Comparison of ENCODE assay signal across 1 cellular context in the genomic region with DNA sequence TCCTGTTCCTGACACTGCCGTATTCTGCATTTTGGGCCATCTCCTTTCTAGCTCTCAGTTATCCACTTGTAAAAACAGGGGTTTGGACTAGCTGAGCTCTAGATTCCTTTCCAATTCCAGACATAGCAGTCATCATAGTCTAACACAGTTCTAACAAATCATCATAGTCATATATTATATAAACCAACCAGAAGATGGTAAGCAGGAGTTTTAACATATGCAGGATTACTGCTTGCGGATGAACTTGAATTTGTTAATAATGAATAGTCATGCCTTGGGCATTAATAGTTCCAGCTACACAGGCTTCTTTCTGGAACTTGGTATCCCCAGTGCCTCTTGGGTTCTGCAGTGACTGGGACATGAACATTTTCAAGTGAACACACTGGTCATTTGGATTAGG.
TF ChIP-seq lines count a peak whose summit lies in the region.

No MANE protein-coding gene starts in this region.

TF ChIP-seq in HepG2, 621 proteins besides CTCF, POLR2A, EP300 and RAD21:
- TF ChIP-seq, protein P1, sequence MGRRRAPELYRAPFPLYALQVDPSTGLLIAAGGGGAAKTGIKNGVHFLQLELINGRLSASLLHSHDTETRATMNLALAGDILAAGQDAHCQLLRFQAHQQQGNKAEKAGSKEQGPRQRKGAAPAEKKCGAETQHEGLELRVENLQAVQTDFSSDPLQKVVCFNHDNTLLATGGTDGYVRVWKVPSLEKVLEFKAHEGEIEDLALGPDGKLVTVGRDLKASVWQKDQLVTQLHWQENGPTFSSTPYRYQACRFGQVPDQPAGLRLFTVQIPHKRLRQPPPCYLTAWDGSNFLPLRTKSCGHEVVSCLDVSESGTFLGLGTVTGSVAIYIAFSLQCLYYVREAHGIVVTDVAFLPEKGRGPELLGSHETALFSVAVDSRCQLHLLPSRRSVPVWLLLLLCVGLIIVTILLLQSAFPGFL (CRISPR knock-in tag; IDR thresholded peaks at IDR 0.05) = no peak
- TF ChIP-seq ELF1 (CRISPR knock-in tag; IDR thresholded peaks at IDR 0.05) = no peak
- TF ChIP-seq, protein P2, sequence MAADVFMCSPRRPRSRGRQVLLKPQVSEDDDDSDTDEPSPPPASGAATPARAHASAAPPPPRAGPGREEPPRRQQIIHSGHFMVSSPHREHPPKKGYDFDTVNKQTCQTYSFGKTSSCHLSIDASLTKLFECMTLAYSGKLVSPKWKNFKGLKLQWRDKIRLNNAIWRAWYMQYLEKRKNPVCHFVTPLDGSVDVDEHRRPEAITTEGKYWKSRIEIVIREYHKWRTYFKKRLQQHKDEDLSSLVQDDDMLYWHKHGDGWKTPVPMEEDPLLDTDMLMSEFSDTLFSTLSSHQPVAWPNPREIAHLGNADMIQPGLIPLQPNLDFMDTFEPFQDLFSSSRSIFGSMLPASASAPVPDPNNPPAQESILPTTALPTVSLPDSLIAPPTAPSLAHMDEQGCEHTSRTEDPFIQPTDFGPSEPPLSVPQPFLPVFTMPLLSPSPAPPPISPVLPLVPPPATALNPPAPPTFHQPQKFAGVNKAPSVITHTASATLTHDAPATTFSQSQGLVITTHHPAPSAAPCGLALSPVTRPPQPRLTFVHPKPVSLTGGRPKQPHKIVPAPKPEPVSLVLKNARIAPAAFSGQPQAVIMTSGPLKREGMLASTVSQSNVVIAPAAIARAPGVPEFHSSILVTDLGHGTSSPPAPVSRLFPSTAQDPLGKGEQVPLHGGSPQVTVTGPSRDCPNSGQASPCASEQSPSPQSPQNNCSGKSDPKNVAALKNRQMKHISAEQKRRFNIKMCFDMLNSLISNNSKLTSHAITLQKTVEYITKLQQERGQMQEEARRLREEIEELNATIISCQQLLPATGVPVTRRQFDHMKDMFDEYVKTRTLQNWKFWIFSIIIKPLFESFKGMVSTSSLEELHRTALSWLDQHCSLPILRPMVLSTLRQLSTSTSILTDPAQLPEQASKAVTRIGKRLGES (CRISPR knock-in tag; IDR thresholded peaks at IDR 0.05; ENCODE audit: borderline replicate concordance) = no peak
- TF ChIP-seq FOXC1 (CRISPR knock-in tag; IDR thresholded peaks at IDR 0.05; ENCODE audit: borderline replicate concordance) = no peak
- no peak for TF ChIP-seq PHB2 (IDR thresholded peaks at IDR 0.05; ENCODE audit: partially characterized antibody)
- TF ChIP-seq, protein P3, sequence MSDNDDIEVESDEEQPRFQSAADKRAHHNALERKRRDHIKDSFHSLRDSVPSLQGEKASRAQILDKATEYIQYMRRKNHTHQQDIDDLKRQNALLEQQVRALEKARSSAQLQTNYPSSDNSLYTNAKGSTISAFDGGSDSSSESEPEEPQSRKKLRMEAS (IDR thresholded peaks at IDR 0.05) = no peak
- TF ChIP-seq ZNF354B (CRISPR knock-in tag; IDR thresholded peaks at IDR 0.05) = no peak
- TF ChIP-seq ZFP1 (CRISPR knock-in tag; IDR thresholded peaks at IDR 0.05) = no peak
- TF ChIP-seq, protein P4, sequence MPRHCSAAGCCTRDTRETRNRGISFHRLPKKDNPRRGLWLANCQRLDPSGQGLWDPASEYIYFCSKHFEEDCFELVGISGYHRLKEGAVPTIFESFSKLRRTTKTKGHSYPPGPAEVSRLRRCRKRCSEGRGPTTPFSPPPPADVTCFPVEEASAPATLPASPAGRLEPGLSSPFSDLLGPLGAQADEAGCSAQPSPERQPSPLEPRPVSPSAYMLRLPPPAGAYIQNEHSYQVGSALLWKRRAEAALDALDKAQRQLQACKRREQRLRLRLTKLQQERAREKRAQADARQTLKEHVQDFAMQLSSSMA (CRISPR knock-in tag; IDR thresholded peaks at IDR 0.05) = no peak
- TF ChIP-seq, protein P5, sequence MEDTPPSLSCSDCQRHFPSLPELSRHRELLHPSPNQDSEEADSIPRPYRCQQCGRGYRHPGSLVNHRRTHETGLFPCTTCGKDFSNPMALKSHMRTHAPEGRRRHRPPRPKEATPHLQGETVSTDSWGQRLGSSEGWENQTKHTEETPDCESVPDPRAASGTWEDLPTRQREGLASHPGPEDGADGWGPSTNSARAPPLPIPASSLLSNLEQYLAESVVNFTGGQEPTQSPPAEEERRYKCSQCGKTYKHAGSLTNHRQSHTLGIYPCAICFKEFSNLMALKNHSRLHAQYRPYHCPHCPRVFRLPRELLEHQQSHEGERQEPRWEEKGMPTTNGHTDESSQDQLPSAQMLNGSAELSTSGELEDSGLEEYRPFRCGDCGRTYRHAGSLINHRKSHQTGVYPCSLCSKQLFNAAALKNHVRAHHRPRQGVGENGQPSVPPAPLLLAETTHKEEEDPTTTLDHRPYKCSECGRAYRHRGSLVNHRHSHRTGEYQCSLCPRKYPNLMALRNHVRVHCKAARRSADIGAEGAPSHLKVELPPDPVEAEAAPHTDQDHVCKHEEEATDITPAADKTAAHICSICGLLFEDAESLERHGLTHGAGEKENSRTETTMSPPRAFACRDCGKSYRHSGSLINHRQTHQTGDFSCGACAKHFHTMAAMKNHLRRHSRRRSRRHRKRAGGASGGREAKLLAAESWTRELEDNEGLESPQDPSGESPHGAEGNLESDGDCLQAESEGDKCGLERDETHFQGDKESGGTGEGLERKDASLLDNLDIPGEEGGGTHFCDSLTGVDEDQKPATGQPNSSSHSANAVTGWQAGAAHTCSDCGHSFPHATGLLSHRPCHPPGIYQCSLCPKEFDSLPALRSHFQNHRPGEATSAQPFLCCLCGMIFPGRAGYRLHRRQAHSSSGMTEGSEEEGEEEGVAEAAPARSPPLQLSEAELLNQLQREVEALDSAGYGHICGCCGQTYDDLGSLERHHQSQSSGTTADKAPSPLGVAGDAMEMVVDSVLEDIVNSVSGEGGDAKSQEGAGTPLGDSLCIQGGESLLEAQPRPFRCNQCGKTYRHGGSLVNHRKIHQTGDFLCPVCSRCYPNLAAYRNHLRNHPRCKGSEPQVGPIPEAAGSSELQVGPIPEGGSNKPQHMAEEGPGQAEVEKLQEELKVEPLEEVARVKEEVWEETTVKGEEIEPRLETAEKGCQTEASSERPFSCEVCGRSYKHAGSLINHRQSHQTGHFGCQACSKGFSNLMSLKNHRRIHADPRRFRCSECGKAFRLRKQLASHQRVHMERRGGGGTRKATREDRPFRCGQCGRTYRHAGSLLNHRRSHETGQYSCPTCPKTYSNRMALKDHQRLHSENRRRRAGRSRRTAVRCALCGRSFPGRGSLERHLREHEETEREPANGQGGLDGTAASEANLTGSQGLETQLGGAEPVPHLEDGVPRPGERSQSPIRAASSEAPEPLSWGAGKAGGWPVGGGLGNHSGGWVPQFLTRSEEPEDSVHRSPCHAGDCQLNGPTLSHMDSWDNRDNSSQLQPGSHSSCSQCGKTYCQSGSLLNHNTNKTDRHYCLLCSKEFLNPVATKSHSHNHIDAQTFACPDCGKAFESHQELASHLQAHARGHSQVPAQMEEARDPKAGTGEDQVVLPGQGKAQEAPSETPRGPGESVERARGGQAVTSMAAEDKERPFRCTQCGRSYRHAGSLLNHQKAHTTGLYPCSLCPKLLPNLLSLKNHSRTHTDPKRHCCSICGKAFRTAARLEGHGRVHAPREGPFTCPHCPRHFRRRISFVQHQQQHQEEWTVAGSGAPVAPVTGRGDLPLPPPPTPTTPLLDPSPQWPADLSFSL (CRISPR knock-in tag; IDR thresholded peaks at IDR 0.05) = no peak
- no peak for TF ChIP-seq GTF2F1 (IDR thresholded peaks at IDR 0.05; ENCODE audit: low read length)
- TF ChIP-seq ZNF275 (CRISPR knock-in tag; IDR thresholded peaks at IDR 0.05; ENCODE audit: borderline replicate concordance) = no peak
- TF ChIP-seq, protein P6, sequence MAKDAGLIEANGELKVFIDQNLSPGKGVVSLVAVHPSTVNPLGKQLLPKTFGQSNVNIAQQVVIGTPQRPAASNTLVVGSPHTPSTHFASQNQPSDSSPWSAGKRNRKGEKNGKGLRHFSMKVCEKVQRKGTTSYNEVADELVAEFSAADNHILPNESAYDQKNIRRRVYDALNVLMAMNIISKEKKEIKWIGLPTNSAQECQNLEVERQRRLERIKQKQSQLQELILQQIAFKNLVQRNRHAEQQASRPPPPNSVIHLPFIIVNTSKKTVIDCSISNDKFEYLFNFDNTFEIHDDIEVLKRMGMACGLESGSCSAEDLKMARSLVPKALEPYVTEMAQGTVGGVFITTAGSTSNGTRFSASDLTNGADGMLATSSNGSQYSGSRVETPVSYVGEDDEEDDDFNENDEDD (CRISPR knock-in tag; IDR thresholded peaks at IDR 0.05; ENCODE audit: borderline replicate concordance) = no peak
- no peak for TF ChIP-seq ZNF75D (CRISPR knock-in tag; IDR thresholded peaks at IDR 0.05; ENCODE audit: borderline replicate concordance)
- no peak for TF ChIP-seq KMT2B (CRISPR knock-in tag; IDR thresholded peaks at IDR 0.05)
- no peak for TF ChIP-seq FIP1L1 (IDR thresholded peaks at IDR 0.05; ENCODE audit: borderline replicate concordance, insufficient read depth, low read depth, low read length)
- TF ChIP-seq GATAD2A (CRISPR knock-in tag; IDR thresholded peaks at IDR 0.05) = no peak
- no peak for TF ChIP-seq THYN1 (CRISPR knock-in tag; IDR thresholded peaks at IDR 0.05; ENCODE audit: borderline replicate concordance, low read depth)
